In genomic region chr19:18058208-18059009, GRCh38 we compare ENCODE assay signal across 8 cellular contexts. TPM values are rescaled to one million over a fixed set of nuclear protein-coding genes. Genes with fewer than 3 reads are reported as not detected.
DNase-seq lines count a peak whose midpoint lies in the region; ATAC-seq and TF ChIP-seq lines count a peak whose summit lies in the region.

No MANE protein-coding gene starts in this region.

- no peaks in the 10 kb centered on the region for H3F3A ChIP-seq in neural cell (ENCODE audit: insufficient read depth, low read length, poor library complexity, severe bottlenecking)

- H3K27me3 ChIP-seq in RWPE2 (ENCODE audit: insufficient read depth, poor library complexity, severe bottlenecking): no peaks in the 10 kb centered on the region
- no peaks in the 10 kb centered on the region for H3K27me3 ChIP-seq in neural cell (ENCODE audit: insufficient read depth, low read depth, low read length)

- H3K9ac ChIP-seq in ES-I3 (ENCODE audit: low read depth, low read length): peak overlapping the region; percentile 50
- H3K9ac ChIP-seq in neural cell (ENCODE audit: low read length): peak overlapping the region; percentile 34

- H3K4me3 ChIP-seq in RWPE2 (ENCODE audit: severe bottlenecking) (no peak overlapping the region), foreskin fibroblast (ENCODE audit: low read depth in 1 of 2, low read length in 2 of 2) (no peak overlapping the region), neural cell (ENCODE audit: low read length) (peak overlapping the region; percentile 55)

- H3K4me2 ChIP-seq in neural cell (ENCODE audit: low read length): no peak overlapping the region

- H3K9me3 ChIP-seq in ES-I3 (ENCODE audit: control insufficient read depth, insufficient read depth, low read length): no peaks in the 10 kb centered on the region
- H3K9me3 ChIP-seq in KOPT-K1 (ENCODE audit: insufficient read depth, low read length, poor library complexity, severe bottlenecking): no peaks in the 10 kb centered on the region
- H3K9me3 ChIP-seq in RWPE2 (ENCODE audit: severe bottlenecking): no peaks in the 10 kb centered on the region
- H3K9me3 ChIP-seq in neural cell (ENCODE audit: low read length): no peaks in the 10 kb centered on the region

- DNase-seq in RWPE2 (ENCODE audit: low spot score) (no peak), foreskin fibroblast (peak; percentile 56 to 87)
- peak; percentile 71 for DNase-seq in activated effector memory CD4-positive, alpha-beta T cell treated with Interleukin-2 at 50 U/mL for 16 hours
- peak; percentile 61 for DNase-seq in stimulated activated naive CD4-positive, alpha-beta T cell treated with Interleukin-2 at 50 U/mL for 16 hours (lab: John Stamatoyannopoulos, UW)

- no peaks in the 10 kb centered on the region for H3K36me3 ChIP-seq in ES-I3 (ENCODE audit: insufficient read depth, low read length)
- peaks cover 33% of the 10 kb centered on the region; the same call in 1 of the 2 replicates for H3K36me3 ChIP-seq in KOPT-K1 (ENCODE audit: insufficient read depth, low read length)
- no peaks in the 10 kb centered on the region for H3K36me3 ChIP-seq in RWPE2 (ENCODE audit: low read depth)
- H3K36me3 ChIP-seq in neural cell (ENCODE audit: insufficient read depth, low read length): no peaks in the 10 kb centered on the region

- H4K20me1 ChIP-seq in neural cell (ENCODE audit: insufficient read depth): no peaks in the 10 kb centered on the region

- TF ChIP-seq RAD21 in neural cell (conservative IDR thresholded peaks at IDR 0.05): peak; percentile 82

- no peaks in the 10 kb centered on the region; the same call in 1 of the 2 replicates for H3K4me1 ChIP-seq in ES-I3 (ENCODE audit: insufficient read depth, low read length)
- no peaks in the 10 kb centered on the region for H3K4me1 ChIP-seq in RWPE2 (ENCODE audit: insufficient read depth, poor library complexity, severe bottlenecking)

- no peak overlapping the region for H2AFZ ChIP-seq in neural cell (ENCODE audit: low read depth, low read length)

- no peaks in the 10 kb centered on the region for H3K9me2 ChIP-seq in neural cell (ENCODE audit: insufficient read depth, low read length)

- no peaks in the 10 kb centered on the region for H3K79me2 ChIP-seq in neural cell (replicated peaks; ENCODE audit: insufficient read depth, low read length)

- H3K27ac ChIP-seq in KOPT-K1 (ENCODE audit: low read depth, low read length, poor library complexity, severe bottlenecking) (peak overlapping the region; percentile 63), RWPE2 (ENCODE audit: poor library complexity, severe bottlenecking) (no peak overlapping the region), neural cell (ENCODE audit: low read length) (no peak overlapping the region)

- TF ChIP-seq CTCF in RWPE2 (IDR thresholded peaks at IDR 0.05; ENCODE audit: poor library complexity, severe bottlenecking): peak; percentile 90
- peak; percentile 83 for TF ChIP-seq CTCF in foreskin fibroblast (IDR thresholded peaks at IDR 0.05; ENCODE audit: low read depth, low read length)
- peak; percentile 91 for TF ChIP-seq CTCF in neural cell (IDR thresholded peaks at IDR 0.05; ENCODE audit: poor library complexity, severe bottlenecking)

- no peak for TF ChIP-seq EP300 in neural cell (conservative IDR thresholded peaks at IDR 0.05; ENCODE audit: poor library complexity, severe bottlenecking)

- ATAC-seq in RWPE2 (ENCODE audit: low read depth) (peak; percentile 82), HG03095 (IDR thresholded peaks at IDR 0.05; ENCODE audit: unreplicated experiment) (no peak)

TF ChIP-seq in neural cell, 6 proteins besides CTCF, POLR2A, EP300 and RAD21:
- TF ChIP-seq SMC3 (conservative IDR thresholded peaks at IDR 0.05; ENCODE audit: poor library complexity): peak; percentile 89
- no peak for TF ChIP-seq TAF1 (IDR thresholded peaks at IDR 0.05; ENCODE audit: low read depth)
- peak; percentile 20 for TF ChIP-seq MXI1 (conservative IDR thresholded peaks at IDR 0.05; ENCODE audit: poor library complexity, severe bottlenecking)

RNA-seq across cellular contexts. Expression of gene IL12RB1, which starts 28.3 kb away (rescaled TPM):
- not detected in 2 replicates for polyA plus RNA-seq in neural cell
- not detected in 2 replicates for polyA minus RNA-seq in neural cell

RNA-seq across cellular contexts. Expression of gene MAST3, which starts 39.2 kb away (rescaled TPM):
- 2.3 and 2.4 TPM in 2 replicates for polyA plus RNA-seq in neural cell
- 3.9 and 5.4 TPM in 2 replicates for polyA minus RNA-seq in neural cell

RNA-seq across cellular contexts. Expression of gene ARRDC2, which starts 50.4 kb away (rescaled TPM):
- 0.10 and 3.6 TPM in 2 replicates for polyA plus RNA-seq in neural cell
- 0.35 and 0.49 TPM in 2 replicates for polyA minus RNA-seq in neural cell
